ENCODE assay signal across 16 cellular contexts in genomic region chr9:104779334-104779733, GRCh38. TPM values are rescaled to one million over a fixed set of nuclear protein-coding genes. Genes with fewer than 3 reads are reported as not detected.
DNase-seq lines count a peak whose midpoint lies in the region; ATAC-seq and TF ChIP-seq lines count a peak whose summit lies in the region.
"Had no signal": no experiment of that assay in that cellular context is flagged by ENCODE, and none has a peak within 500 bp of the region (broad histone marks: within the 10 kb centered on the region; RNA-seq: fewer than 3 reads in every experiment).

No MANE protein-coding gene starts in this region.

- H3K27me3 Mint-ChIP-seq in dendritic cell treated with granulocyte-macrophage colony-stimulating factor and Interleukin-4, amounts not matched to agents 40 ng/mL and 50 ng/mL, for 4 days = no peaks in the 10 kb centered on the region
- H3K27me3 Mint-ChIP-seq in activated CD8-positive, alpha-beta T cell treated with anti-CD3 and anti-CD28 coated beads for 36 hours = no peaks in the 10 kb centered on the region

- peak overlapping the region; percentile 17 for H3K27ac Mint-ChIP-seq in dendritic cell treated with granulocyte-macrophage colony-stimulating factor and Interleukin-4, amounts not matched to agents 40 ng/mL and 50 ng/mL, for 4 days
- no peak overlapping the region for H3K27ac Mint-ChIP-seq in activated CD8-positive, alpha-beta T cell treated with anti-CD3 and anti-CD28 coated beads for 36 hours
- H3K27ac Mint-ChIP-seq: CD8-positive, alpha-beta T cell; HFFc6 had no signal

- peaks cover 46 to 91% (median 67%) of the 10 kb centered on the region in 11 experiments for H3K36me3 ChIP-seq in BLaER1 treated with 17β-estradiol and CSF1 and Interleukin-3, amounts not matched to agents 10 nM and 100 nM
- H3K36me3 ChIP-seq: BE2C had no signal

- peaks cover 67 to 99% (median 91%) of the 10 kb centered on the region in 10 experiments for H3K4me1 ChIP-seq in BLaER1 treated with 17β-estradiol and CSF1 and Interleukin-3, amounts not matched to agents 10 nM and 100 nM
- H3K4me1 ChIP-seq: BE2C had no signal

- peak overlapping the region in 10 of 11 experiments; percentile 1 to 93 (median 50); a peak in 13 of 22 replicates for H3K27ac ChIP-seq in BLaER1 treated with 17β-estradiol and CSF1 and Interleukin-3, amounts not matched to agents 10 nM and 100 nM
- H3K27ac ChIP-seq: A549 had no signal

- intact Hi-C loops in dendritic cell treated with granulocyte-macrophage colony-stimulating factor and Interleukin-4, amounts not matched to agents 40 ng/mL and 50 ng/mL, for 4 days (cut with micrococcal nuclease) = no loop called here
- intact Hi-C loops in activated CD8-positive, alpha-beta T cell treated with anti-CD3 and anti-CD28 coated beads for 36 hours (cut with micrococcal nuclease) = no loop called here

- ATAC-seq in activated CD8-positive, alpha-beta T cell treated with anti-CD3 and anti-CD28 coated beads for 36 hours = no peak
- ATAC-seq: A549; CD8-positive, alpha-beta T cell had no signal

- H3K36me3 Mint-ChIP-seq in dendritic cell treated with granulocyte-macrophage colony-stimulating factor and Interleukin-4, amounts not matched to agents 40 ng/mL and 50 ng/mL, for 4 days (ENCODE audit: low read depth) = peaks cover 30% of the 10 kb centered on the region
- no peaks in the 10 kb centered on the region for H3K36me3 Mint-ChIP-seq in activated CD8-positive, alpha-beta T cell treated with anti-CD3 and anti-CD28 coated beads for 36 hours (ENCODE audit: low read depth)

- H3K9me3 Mint-ChIP-seq in dendritic cell treated with granulocyte-macrophage colony-stimulating factor and Interleukin-4, amounts not matched to agents 40 ng/mL and 50 ng/mL, for 4 days = no peaks in the 10 kb centered on the region
- H3K9me3 Mint-ChIP-seq in activated CD8-positive, alpha-beta T cell treated with anti-CD3 and anti-CD28 coated beads for 36 hours = no peaks in the 10 kb centered on the region
- H3K9me3 Mint-ChIP-seq: CD14-positive monocyte; CD8-positive, alpha-beta T cell; HFFc6 had no signal

- H3K9me3 ChIP-seq in BLaER1 treated with 17β-estradiol and CSF1 and Interleukin-3, amounts not matched to agents 10 nM and 100 nM (replicated peaks in 1 of 11) = no peaks in the 10 kb centered on the region
- H3K9me3 ChIP-seq: A549, BE2C had no signal

- DNase-seq in DMS53 (lab: John Stamatoyannopoulos, UW) (peak; percentile 83), NCI-H345 (lab: John Stamatoyannopoulos, UW) (peak; percentile 17), SIG-M5 (lab: John Stamatoyannopoulos, UW) (no peak), NCI-H1930 (lab: John Stamatoyannopoulos, UW) (no peak)
- no peak for DNase-seq in activated CD8-positive, alpha-beta T cell treated with anti-CD3 and anti-CD28 coated beads for 36 hours
- DNase-seq: BE2C; CD8-positive, alpha-beta T cell; COR-L47; DMS153; GF-D8; HCEC 1CT; HFFc6 had no signal

- H3K9ac ChIP-seq in BLaER1 treated with 17β-estradiol and CSF1 and Interleukin-3, amounts not matched to agents 10 nM and 100 nM = peak overlapping the region in 3 of 11 experiments; percentile 38 to 48 (median 46); a peak in 4 of 22 replicates

- H3K4me1 Mint-ChIP-seq in dendritic cell treated with granulocyte-macrophage colony-stimulating factor and Interleukin-4, amounts not matched to agents 40 ng/mL and 50 ng/mL, for 4 days (ENCODE audit: low read depth) = peaks cover 15% of the 10 kb centered on the region
- no peaks in the 10 kb centered on the region for H3K4me1 Mint-ChIP-seq in activated CD8-positive, alpha-beta T cell treated with anti-CD3 and anti-CD28 coated beads for 36 hours (ENCODE audit: low read depth)

- H3K4me2 ChIP-seq in BLaER1 treated with 17β-estradiol and CSF1 and Interleukin-3, amounts not matched to agents 10 nM and 100 nM = peak overlapping the region in 7 of 11 experiments; percentile 20 to 94 (median 84); a peak in 12 of 22 replicates
- H3K4me2 ChIP-seq: A549 had no signal

- no peak overlapping the region for H3K4me3 ChIP-seq in BLaER1 treated with 17β-estradiol and CSF1 and Interleukin-3, amounts not matched to agents 10 nM and 100 nM
- H3K4me3 ChIP-seq: A549 had no signal

- POLR2A ChIA-PET in activated CD8-positive, alpha-beta T cell treated with anti-CD3 and anti-CD28 coated beads for 36 hours (lab: Charles Lee) = no interaction called here

- peaks cover 0 to 86% (median 18%) of the 10 kb centered on the region in 11 experiments; a peak in 17 of 22 replicates for H4K20me1 ChIP-seq in BLaER1 treated with 17β-estradiol and CSF1 and Interleukin-3, amounts not matched to agents 10 nM and 100 nM

- H3K4me3 Mint-ChIP-seq in dendritic cell treated with granulocyte-macrophage colony-stimulating factor and Interleukin-4, amounts not matched to agents 40 ng/mL and 50 ng/mL, for 4 days = no peak overlapping the region
- no peak overlapping the region for H3K4me3 Mint-ChIP-seq in activated CD8-positive, alpha-beta T cell treated with anti-CD3 and anti-CD28 coated beads for 36 hours
- H3K4me3 Mint-ChIP-seq: CD8-positive, alpha-beta T cell; HFFc6 had no signal

- H3K27me3 ChIP-seq in BLaER1 treated with 17β-estradiol and CSF1 and Interleukin-3, amounts not matched to agents 10 nM and 100 nM = no peaks in the 10 kb centered on the region
- H3K27me3 ChIP-seq: BE2C had no signal

- no peak for TF ChIP-seq CTCF in activated CD8-positive, alpha-beta T cell treated with anti-CD3 and anti-CD28 coated beads for 36 hours (IDR thresholded peaks at IDR 0.05)

- CTCF ChIA-PET in activated CD8-positive, alpha-beta T cell treated with anti-CD3 and anti-CD28 coated beads for 36 hours (lab: Charles Lee) = no interaction called here

RNA-seq across cellular contexts. Expression of gene NIPSNAP3B, which starts 15.4 kb away (rescaled TPM):
- under 1 TPM; 0.45 to 0.63 TPM for total RNA-seq in activated CD8-positive, alpha-beta T cell treated with anti-CD3 and anti-CD28 coated beads for 36 hours

RNA-seq across cellular contexts. Expression of gene NIPSNAP3A, which starts 31.9 kb away (rescaled TPM):
- 10 to 100 TPM; 12.2 to 12.4 TPM for total RNA-seq in activated CD8-positive, alpha-beta T cell treated with anti-CD3 and anti-CD28 coated beads for 36 hours

Comparison
In these comparisons a context has a peak if more than half of its experiments do, and no peak if none do; other contexts are left out.
1. DNase-seq: peak in DMS53 (single experiment) and NCI-H345 (single experiment); none in activated CD8-positive, alpha-beta T cell treated with anti-CD3 and anti-CD28 coated beads for 36 hours (single experiment), SIG-M5 (single experiment) and NCI-H1930 (0 of 2).